Comparison of ENCODE assay signal across 1 cellular context in genomic region chr2:163752252-163752651, GRCh38.
TF ChIP-seq lines count a peak whose summit lies in the region.

No MANE protein-coding gene starts in this region.

TF ChIP-seq in GM12878, 131 proteins besides CTCF, POLR2A, EP300 and RAD21 (continued from another document):
- TF ChIP-seq FOS (IDR thresholded peaks at IDR 0.05; ENCODE audit: borderline replicate concordance, extremely low read depth, insufficient read length) (no peak), ZBED1 (IDR thresholded peaks at IDR 0.05; ENCODE audit: borderline replicate concordance) (no peak), HDAC2 (IDR thresholded peaks at IDR 0.05) (no peak), WRNIP1 (IDR thresholded peaks at IDR 0.05; ENCODE audit: borderline replicate concordance, low read depth, low read length) (no peak)
- TF ChIP-seq, protein P1, sequence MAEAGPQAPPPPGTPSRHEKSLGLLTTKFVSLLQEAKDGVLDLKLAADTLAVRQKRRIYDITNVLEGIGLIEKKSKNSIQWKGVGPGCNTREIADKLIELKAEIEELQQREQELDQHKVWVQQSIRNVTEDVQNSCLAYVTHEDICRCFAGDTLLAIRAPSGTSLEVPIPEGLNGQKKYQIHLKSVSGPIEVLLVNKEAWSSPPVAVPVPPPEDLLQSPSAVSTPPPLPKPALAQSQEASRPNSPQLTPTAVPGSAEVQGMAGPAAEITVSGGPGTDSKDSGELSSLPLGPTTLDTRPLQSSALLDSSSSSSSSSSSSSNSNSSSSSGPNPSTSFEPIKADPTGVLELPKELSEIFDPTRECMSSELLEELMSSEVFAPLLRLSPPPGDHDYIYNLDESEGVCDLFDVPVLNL (IDR thresholded peaks at IDR 0.05; ENCODE audit: low read depth, low read length): no peak
- TF ChIP-seq, protein P2, sequence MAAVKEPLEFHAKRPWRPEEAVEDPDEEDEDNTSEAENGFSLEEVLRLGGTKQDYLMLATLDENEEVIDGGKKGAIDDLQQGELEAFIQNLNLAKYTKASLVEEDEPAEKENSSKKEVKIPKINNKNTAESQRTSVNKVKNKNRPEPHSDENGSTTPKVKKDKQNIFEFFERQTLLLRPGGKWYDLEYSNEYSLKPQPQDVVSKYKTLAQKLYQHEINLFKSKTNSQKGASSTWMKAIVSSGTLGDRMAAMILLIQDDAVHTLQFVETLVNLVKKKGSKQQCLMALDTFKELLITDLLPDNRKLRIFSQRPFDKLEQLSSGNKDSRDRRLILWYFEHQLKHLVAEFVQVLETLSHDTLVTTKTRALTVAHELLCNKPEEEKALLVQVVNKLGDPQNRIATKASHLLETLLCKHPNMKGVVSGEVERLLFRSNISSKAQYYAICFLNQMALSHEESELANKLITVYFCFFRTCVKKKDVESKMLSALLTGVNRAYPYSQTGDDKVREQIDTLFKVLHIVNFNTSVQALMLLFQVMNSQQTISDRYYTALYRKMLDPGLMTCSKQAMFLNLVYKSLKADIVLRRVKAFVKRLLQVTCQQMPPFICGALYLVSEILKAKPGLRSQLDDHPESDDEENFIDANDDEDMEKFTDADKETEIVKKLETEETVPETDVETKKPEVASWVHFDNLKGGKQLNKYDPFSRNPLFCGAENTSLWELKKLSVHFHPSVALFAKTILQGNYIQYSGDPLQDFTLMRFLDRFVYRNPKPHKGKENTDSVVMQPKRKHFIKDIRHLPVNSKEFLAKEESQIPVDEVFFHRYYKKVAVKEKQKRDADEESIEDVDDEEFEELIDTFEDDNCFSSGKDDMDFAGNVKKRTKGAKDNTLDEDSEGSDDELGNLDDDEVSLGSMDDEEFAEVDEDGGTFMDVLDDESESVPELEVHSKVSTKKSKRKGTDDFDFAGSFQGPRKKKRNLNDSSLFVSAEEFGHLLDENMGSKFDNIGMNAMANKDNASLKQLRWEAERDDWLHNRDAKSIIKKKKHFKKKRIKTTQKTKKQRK (IDR thresholded peaks at IDR 0.05; ENCODE audit: low read depth, low read length): no peak
